In the genomic region with DNA sequence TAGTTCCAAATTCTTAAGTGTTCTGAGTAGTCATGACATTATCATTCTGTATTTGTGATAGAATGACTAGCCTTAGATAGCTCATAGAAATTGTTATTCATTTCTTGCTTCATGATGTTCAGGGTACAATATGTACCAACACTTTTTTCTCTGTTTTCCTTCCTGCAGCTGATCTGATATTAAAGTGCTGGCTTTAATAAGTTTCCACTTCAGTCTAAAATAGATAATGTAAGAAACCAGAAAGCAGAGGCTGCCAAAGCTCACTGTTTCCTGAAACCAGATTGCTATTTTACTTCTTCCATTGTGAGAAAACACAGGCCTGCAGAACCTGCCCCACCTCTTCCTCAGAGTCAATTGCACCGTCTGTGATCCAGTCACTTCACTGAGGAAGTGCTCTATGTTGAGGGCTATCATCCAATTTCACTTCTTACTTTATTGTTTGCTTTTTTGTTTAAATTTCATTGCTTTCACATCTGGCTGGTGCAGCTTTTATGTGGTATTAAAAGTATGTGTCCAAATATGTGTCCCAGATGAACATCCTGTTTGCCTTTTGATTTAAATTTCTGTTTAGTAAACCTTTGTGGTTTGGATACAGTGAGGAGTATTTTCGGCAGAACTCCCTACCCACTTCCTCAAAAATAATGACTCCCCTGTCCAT, we compare ENCODE assay signal across 8 cellular contexts.
DNase-seq lines count a peak whose midpoint lies in the region; FAIRE-seq and TF ChIP-seq lines count a peak whose summit lies in the region.

No MANE protein-coding gene starts in this region.

- WGBS in spleen, 5 donors = 1 to 5% (median 2%) methylated on average over 2 of the region's 2 CpGs

- peak overlapping the region; percentile 11 to 89 (median 76) for H3K27ac ChIP-seq in spleen

- H3K27me3 Mint-ChIP-seq in activated naive CD4-positive, alpha-beta T cell treated with anti-CD3 and anti-CD28 coated beads, Interleukin-2, amount 10 ng/mL, durations not matched to agents 7 days and 5 days = no peaks in the 10 kb centered on the region
- no peaks in the 10 kb centered on the region for H3K27me3 Mint-ChIP-seq in activated T-helper 1 cell treated with anti-CD3 and anti-CD28 coated beads, Interleukin-12 subunit alpha, Interleukin-12 subunit beta, Interleukin-2, Interleukin-4 antibody, amounts not matched to agents 30 ng/mL and 10 ng/mL and 1 ng/mL, durations not matched to agents 14 hours and 24 hours and 36 hours (ENCODE audit: insufficient read depth)

- no peaks in the 10 kb centered on the region for H3K9me3 Mint-ChIP-seq in activated naive CD4-positive, alpha-beta T cell treated with anti-CD3 and anti-CD28 coated beads, Interleukin-2, amount 10 ng/mL, durations not matched to agents 7 days and 5 days
- H3K9me3 Mint-ChIP-seq in activated T-helper 1 cell treated with anti-CD3 and anti-CD28 coated beads, Interleukin-12 subunit alpha, Interleukin-12 subunit beta, Interleukin-2, Interleukin-4 antibody, amounts not matched to agents 30 ng/mL and 10 ng/mL and 1 ng/mL, durations not matched to agents 14 hours and 24 hours and 36 hours = peaks cover 3% of the 10 kb centered on the region

- H3K4me1 Mint-ChIP-seq in activated naive CD4-positive, alpha-beta T cell treated with anti-CD3 and anti-CD28 coated beads, Interleukin-2, amount 10 ng/mL, durations not matched to agents 7 days and 5 days = no peaks in the 10 kb centered on the region
- H3K4me1 Mint-ChIP-seq in activated T-helper 1 cell treated with anti-CD3 and anti-CD28 coated beads, Interleukin-12 subunit alpha, Interleukin-12 subunit beta, Interleukin-2, Interleukin-4 antibody, amounts not matched to agents 30 ng/mL and 10 ng/mL and 1 ng/mL, durations not matched to agents 14 hours and 24 hours and 36 hours (ENCODE audit: low read depth) = no peaks in the 10 kb centered on the region

- CTCF ChIA-PET in activated naive CD4-positive, alpha-beta T cell treated with anti-CD3 and anti-CD28 coated beads, Interleukin-2, amount 10 ng/mL, durations not matched to agents 7 days and 5 days (lab: Charles Lee) = no interaction called here

- FAIRE-seq in H54 (lab: Jason Lieb, UNC) = peak; percentile 45

- no peak overlapping the region for H3K4me3 Mint-ChIP-seq in activated naive CD4-positive, alpha-beta T cell treated with anti-CD3 and anti-CD28 coated beads, Interleukin-2, amount 10 ng/mL, durations not matched to agents 7 days and 5 days
- H3K4me3 Mint-ChIP-seq in activated T-helper 1 cell treated with anti-CD3 and anti-CD28 coated beads, Interleukin-12 subunit alpha, Interleukin-12 subunit beta, Interleukin-2, Interleukin-4 antibody, amounts not matched to agents 30 ng/mL and 10 ng/mL and 1 ng/mL, durations not matched to agents 14 hours and 24 hours and 36 hours = no peak overlapping the region

- TF ChIP-seq CTCF in AG10803 (conservative IDR thresholded peaks at IDR 0.05; ENCODE audit: low read length) = no peak
- no peak for TF ChIP-seq CTCF in spleen (IDR thresholded peaks at IDR 0.05 in 8 of 11, conservative IDR thresholded peaks at IDR 0.05 in 3 of 11)

- H3K9me3 ChIP-seq in spleen = no peaks in the 10 kb centered on the region

- no peaks in the 10 kb centered on the region for H3K27me3 ChIP-seq in spleen (replicated peaks in 1 of 7)

- peak; percentile 85 for DNase-seq in AG10803 (ENCODE audit: low read depth)
- no peak for DNase-seq in H54 (ENCODE audit: insufficient read length, low spot score)
- peak; percentile 8 for DNase-seq in SK-N-DZ (ENCODE audit: low spot score)
- peak; percentile 70 for DNase-seq in cardiac septum (ENCODE audit: low spot score)
- DNase-seq in spleen = no peak
- no peak for DNase-seq in activated naive CD4-positive, alpha-beta T cell treated with anti-CD3 and anti-CD28 coated beads, Interleukin-2, amount 10 ng/mL, durations not matched to agents 7 days and 5 days
- no peak for DNase-seq in activated T-helper 1 cell treated with anti-CD3 and anti-CD28 coated beads, Interleukin-12 subunit alpha, Interleukin-12 subunit beta, Interleukin-2, Interleukin-4 antibody, amounts not matched to agents 30 ng/mL and 10 ng/mL and 1 ng/mL, durations not matched to agents 14 hours and 24 hours and 36 hours (ENCODE audit: low spot score)
- no peak for DNase-seq in activated gamma-delta T cell treated with Interleukin-2 at 50 U/mL for 16 hours

- H3K4me3 ChIP-seq in AG10803 (ENCODE audit: low read length) (no peak overlapping the region), spleen (no peak overlapping the region)

- peaks cover 0 to 17% (median 14%) of the 10 kb centered on the region in 6 donors for H3K4me1 ChIP-seq in spleen

- H3K36me3 Mint-ChIP-seq in activated naive CD4-positive, alpha-beta T cell treated with anti-CD3 and anti-CD28 coated beads, Interleukin-2, amount 10 ng/mL, durations not matched to agents 7 days and 5 days = no peaks in the 10 kb centered on the region
- H3K36me3 Mint-ChIP-seq in activated T-helper 1 cell treated with anti-CD3 and anti-CD28 coated beads, Interleukin-12 subunit alpha, Interleukin-12 subunit beta, Interleukin-2, Interleukin-4 antibody, amounts not matched to agents 30 ng/mL and 10 ng/mL and 1 ng/mL, durations not matched to agents 14 hours and 24 hours and 36 hours (ENCODE audit: low read depth) = no peaks in the 10 kb centered on the region

- no peaks in the 10 kb centered on the region for H3K36me3 ChIP-seq in spleen

- no peak overlapping the region for H3K27ac Mint-ChIP-seq in activated naive CD4-positive, alpha-beta T cell treated with anti-CD3 and anti-CD28 coated beads, Interleukin-2, amount 10 ng/mL, durations not matched to agents 7 days and 5 days
- no peak overlapping the region for H3K27ac Mint-ChIP-seq in activated T-helper 1 cell treated with anti-CD3 and anti-CD28 coated beads, Interleukin-12 subunit alpha, Interleukin-12 subunit beta, Interleukin-2, Interleukin-4 antibody, amounts not matched to agents 30 ng/mL and 10 ng/mL and 1 ng/mL, durations not matched to agents 14 hours and 24 hours and 36 hours

- no peak for TF ChIP-seq POLR2A in H54 (IDR thresholded peaks at IDR 0.05; ENCODE audit: low read depth, low read length)
- TF ChIP-seq POLR2A in spleen (IDR thresholded peaks at IDR 0.05) = no peak

- intact Hi-C loops in cardiac septum (cut with DNase I) = loop anchor here (2.0 kb wide), 1 partner anchor 74 kb away; no protein-coding TSS in a partner anchor
- intact Hi-C loops in spleen (cut with DNase I; ENCODE audit: low total_unique reads) = no loop called here
- intact Hi-C loops in activated T-helper 1 cell treated with anti-CD3 and anti-CD28 coated beads, Interleukin-12 subunit alpha, Interleukin-12 subunit beta, Interleukin-2, Interleukin-4 antibody, amounts not matched to agents 30 ng/mL and 10 ng/mL and 1 ng/mL, durations not matched to agents 14 hours and 24 hours and 36 hours (cut with micrococcal nuclease) = no loop called here

Comparison
In these comparisons a context has a peak if more than half of its experiments do, and no peak if none do; other contexts are left out.
1. DNase-seq: peak in AG10803 (single experiment), SK-N-DZ (single experiment) and cardiac septum (single experiment); none in H54 (single experiment), spleen (single experiment), activated naive CD4-positive, alpha-beta T cell treated with anti-CD3 and anti-CD28 coated beads, Interleukin-2, amount 10 ng/mL, durations not matched to agents 7 days and 5 days (single experiment), activated T-helper 1 cell treated with anti-CD3 and anti-CD28 coated beads, Interleukin-12 subunit alpha, Interleukin-12 subunit beta, Interleukin-2, Interleukin-4 antibody, amounts not matched to agents 30 ng/mL and 10 ng/mL and 1 ng/mL, durations not matched to agents 14 hours and 24 hours and 36 hours (single experiment) and activated gamma-delta T cell treated with Interleukin-2 at 50 U/mL for 16 hours (single experiment).